31 cellular contexts compared by ENCODE assay signal in the genomic region with DNA sequence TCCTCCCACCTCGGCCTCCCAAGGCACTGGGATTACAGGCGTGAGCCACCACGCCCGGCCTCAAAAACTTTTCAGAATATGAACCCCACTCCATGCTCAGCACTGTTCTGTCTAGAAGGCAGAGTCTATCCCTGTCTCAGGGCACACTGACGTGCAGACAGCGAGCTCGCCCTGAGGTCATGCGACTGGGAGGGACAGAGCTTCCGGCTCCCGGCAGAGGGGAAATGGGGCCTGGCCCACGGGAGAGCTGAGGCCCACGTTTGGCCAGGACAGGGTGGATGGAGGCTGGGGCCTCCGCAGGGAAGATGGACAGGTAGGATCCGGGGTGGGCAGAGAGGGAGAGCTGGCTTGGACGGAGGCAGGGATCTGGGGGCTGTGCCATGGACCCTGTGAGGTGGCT. TPM values are rescaled to one million over a fixed set of nuclear protein-coding genes. Genes with fewer than 3 reads are reported as not detected.
DNase-seq lines count a peak whose midpoint lies in the region; ATAC-seq and TF ChIP-seq lines count a peak whose summit lies in the region.
"Had no signal": no experiment of that assay in that cellular context is flagged by ENCODE, and none has a peak within 500 bp of the region (broad histone marks: within the 10 kb centered on the region; RNA-seq: fewer than 3 reads in every experiment).

No MANE protein-coding gene starts in this region.

- ATAC-seq in right cardiac atrium: peak; percentile 19 to 24
- no peak for ATAC-seq in Panc1
- ATAC-seq in lower lobe of right lung: peak; percentile 21 to 44
- no peak for ATAC-seq in HG03280 (IDR thresholded peaks at IDR 0.05; ENCODE audit: unreplicated experiment)
- ATAC-seq in HG02981 (IDR thresholded peaks at IDR 0.05; ENCODE audit: unreplicated experiment): no peak
- ATAC-seq: activated CD8-positive, alpha-beta memory T cell treated with anti-CD3 and anti-CD28 coated beads, Interleukin-2, amount 10 ng/mL, durations not matched to agents 7 days and 5 days; CD8-positive, alpha-beta T cell; psoas muscle had no signal

- H3K27me3 ChIP-seq in right cardiac atrium (ENCODE audit: control insufficient read depth, insufficient read depth): no peaks in the 10 kb centered on the region
- H3K27me3 ChIP-seq in Panc1 (ENCODE audit: control insufficient read depth, insufficient read depth, low read length): no peaks in the 10 kb centered on the region
- peaks cover 37% of the 10 kb centered on the region for H3K27me3 ChIP-seq in lower lobe of right lung (ENCODE audit: low read depth)

- no peak overlapping the region for H3K4me3 ChIP-seq in right cardiac atrium (ENCODE audit: low read length)
- H3K4me3 ChIP-seq in Panc1 (ENCODE audit: low read depth in 2 of 2, low read length in 2 of 2): no peak overlapping the region
- no peak overlapping the region for H3K4me3 ChIP-seq in lower lobe of right lung
- H3K4me3 ChIP-seq: lung, psoas muscle, thoracic aorta had no signal

- H3K27ac ChIP-seq in right cardiac atrium (ENCODE audit: low read length) (no peak overlapping the region), Panc1 (ENCODE audit: low read length) (peak overlapping the region; percentile 66; the same call in 1 of the 2 replicates), lower lobe of right lung (no peak overlapping the region)
- H3K27ac ChIP-seq: psoas muscle, thoracic aorta had no signal

- BruUV-seq in Panc1 (replicated peaks; lab: Mats Ljungman, UMichigan): no TSS peak

- DNase-seq in right cardiac atrium (peak in 1 of 3 donors; percentile 54), cardiac septum (ENCODE audit: low spot score) (no peak), Panc1 (ENCODE audit: low read depth, low spot score) (no peak), lower lobe of right lung (no peak), retina (no peak)
- no peak for DNase-seq in activated CD4-positive, alpha-beta T cell treated with anti-CD3 and anti-CD28 coated beads for 4 hours
- DNase-seq: activated B cell treated with CpG ODN at 0.5 μM for 24 hours; activated CD8-positive, alpha-beta memory T cell treated with anti-CD3 and anti-CD28 coated beads, Interleukin-2, amount 10 ng/mL, durations not matched to agents 7 days and 5 days; activated naive CD4-positive, alpha-beta T cell treated with Interleukin-2 at 50 U/mL for 16 hours; activated T-cell treated with anti-CD3 and anti-CD28 coated beads, Interleukin-2, amount 50 U/mL, for 72 hours; AML-193; CD8-positive, alpha-beta T cell; effector CD4-positive, alpha-beta T cell; glutamatergic neuron; kidney; NCI-H1417; NCI-H2081 treated with DMSO at 0.1 percent for 48 hours; NCI-H226; NCI-H748 treated with DMSO at 0.1 percent for 48 hours; nucleus accumbens; psoas muscle; Right ventricle myocardium superior; SW 1271; T1000 had no signal

- TF ChIP-seq CTCF in Panc1 (IDR thresholded peaks at IDR 0.05) (no peak), lower lobe of right lung (IDR thresholded peaks at IDR 0.05) (no peak)

- CTCF ChIA-PET in Panc1 (lab: Charles Lee): no interaction called here

- H3K4me1 ChIP-seq in right cardiac atrium (ENCODE audit: control insufficient read depth, insufficient read depth, low read length): no peaks in the 10 kb centered on the region
- peaks cover 10% of the 10 kb centered on the region for H3K4me1 ChIP-seq in Panc1 (ENCODE audit: control insufficient read depth, insufficient read depth, low read length)
- H3K4me1 ChIP-seq in lower lobe of right lung: peaks cover 24% of the 10 kb centered on the region
- H3K4me1 ChIP-seq: psoas muscle had no signal

- intact Hi-C loops in right cardiac atrium (cut with DNase I) (no loop called here), cardiac septum (cut with DNase I) (no loop called here), Panc1 (cut with micrococcal nuclease; ENCODE audit: unreplicated experiment) (no loop called here), lower lobe of right lung (cut with DNase I) (no loop called here)

- H3K36me3 ChIP-seq in Panc1 (ENCODE audit: control insufficient read depth, insufficient read depth, low read length) (no peaks in the 10 kb centered on the region), lower lobe of right lung (no peaks in the 10 kb centered on the region)
- H3K36me3 ChIP-seq: thoracic aorta had no signal

- H3K9me3 ChIP-seq in right cardiac atrium (ENCODE audit: control insufficient read depth, low read length): no peaks in the 10 kb centered on the region
- no peaks in the 10 kb centered on the region for H3K9me3 ChIP-seq in Panc1 (ENCODE audit: control insufficient read depth, insufficient read depth, low read depth, low read length)
- no peaks in the 10 kb centered on the region for H3K9me3 ChIP-seq in lower lobe of right lung
- H3K9me3 ChIP-seq: psoas muscle, thoracic aorta had no signal

- in situ Hi-C loops in Panc1 (cut with HindIII; ENCODE audit: low pct_unique_long_range_greater_than_20kb, low sequenced_read_pairs): no loop called here

- 69% methylated on average over 15 of the region's 15 CpGs for WGBS in right cardiac atrium

- POLR2A ChIA-PET in Panc1 (lab: Charles Lee): no interaction called here

RNA-seq across cellular contexts. Expression of gene AZU1, which starts 2.8 kb away (rescaled TPM):
- total RNA-seq in right cardiac atrium: not detected
- 0.11 TPM for polyA plus RNA-seq in right cardiac atrium
- 1.1 TPM for total RNA-seq in cardiac septum
- total RNA-seq in Panc1 (2021; ENCODE audit: unreplicated experiment): 5.8 TPM
- polyA plus RNA-seq in Panc1 (2012; ENCODE audit: insufficient read length): 5.9 TPM
- 1.7 TPM for total RNA-seq in lower lobe of right lung
- total RNA-seq: activated CD8-positive, alpha-beta memory T cell treated with anti-CD3 and anti-CD28 coated beads, Interleukin-2, amount 10 ng/mL, durations not matched to agents 7 days and 5 days; activated T-cell treated with anti-CD3 and anti-CD28 coated beads, Interleukin-2, amount 50 U/mL, for 72 hours; epithelial cell of proximal tubule; Right ventricle myocardium superior had no signal
- polyA plus RNA-seq: psoas muscle had no signal

RNA-seq across cellular contexts. Expression of gene PLPPR3, which starts 3.1 kb away (rescaled TPM):
- total RNA-seq in right cardiac atrium: not detected
- polyA plus RNA-seq in right cardiac atrium: 0.05 TPM
- not detected for total RNA-seq in cardiac septum
- total RNA-seq in Panc1 (2021; ENCODE audit: unreplicated experiment): 63.7 TPM
- polyA plus RNA-seq in Panc1 (2012; ENCODE audit: insufficient read length): 123 TPM
- total RNA-seq in lower lobe of right lung: 2.1 TPM
- total RNA-seq: activated B cell treated with CpG ODN at 0.5 μM for 24 hours; activated CD8-positive, alpha-beta memory T cell treated with anti-CD3 and anti-CD28 coated beads, Interleukin-2, amount 10 ng/mL, durations not matched to agents 7 days and 5 days; activated T-cell treated with anti-CD3 and anti-CD28 coated beads, Interleukin-2, amount 50 U/mL, for 72 hours; CD8-positive, alpha-beta T cell; kidney; psoas muscle; Right ventricle myocardium superior; thoracic aorta had no signal
- polyA plus RNA-seq: psoas muscle had no signal

RNA-seq across cellular contexts. Expression of gene PRTN3, which starts 15.9 kb away (rescaled TPM):
- total RNA-seq in right cardiac atrium: not detected
- not detected for polyA plus RNA-seq in right cardiac atrium
- total RNA-seq in cardiac septum: 0.62 TPM
- 1.5 TPM for total RNA-seq in Panc1 (2021; ENCODE audit: unreplicated experiment)
- polyA plus RNA-seq in Panc1 (2012; ENCODE audit: insufficient read length): 2.6 TPM
- total RNA-seq in lower lobe of right lung: not detected
- total RNA-seq: activated B cell treated with CpG ODN at 0.5 μM for 24 hours; activated CD8-positive, alpha-beta memory T cell treated with anti-CD3 and anti-CD28 coated beads, Interleukin-2, amount 10 ng/mL, durations not matched to agents 7 days and 5 days; activated T-cell treated with anti-CD3 and anti-CD28 coated beads, Interleukin-2, amount 50 U/mL, for 72 hours; CD8-positive, alpha-beta T cell; chondrocyte; epithelial cell of proximal tubule; kidney; Right ventricle myocardium superior; thoracic aorta had no signal

RNA-seq across cellular contexts. Expression of gene ELANE, which starts 27.2 kb away (rescaled TPM):
- total RNA-seq in right cardiac atrium (1 to 10 TPM in 3 of 4 donors, under 1 TPM in 1; 0.85 to 2.6 (median 1.9) TPM), cardiac septum (0.54 TPM), Panc1 (2021; ENCODE audit: unreplicated experiment) (0.57 TPM), lower lobe of right lung (0.97 TPM)
- 3.4 TPM for polyA plus RNA-seq in right cardiac atrium
- 0.40 TPM for polyA plus RNA-seq in Panc1 (2012; ENCODE audit: insufficient read length)
- total RNA-seq: activated B cell treated with CpG ODN at 0.5 μM for 24 hours; activated CD8-positive, alpha-beta memory T cell treated with anti-CD3 and anti-CD28 coated beads, Interleukin-2, amount 10 ng/mL, durations not matched to agents 7 days and 5 days; activated T-cell treated with anti-CD3 and anti-CD28 coated beads, Interleukin-2, amount 50 U/mL, for 72 hours; CD8-positive, alpha-beta T cell; chondrocyte; epithelial cell of proximal tubule; H1 had no signal
- polyA plus RNA-seq: H1 had no signal

RNA-seq across cellular contexts. Expression of gene PTBP1, which starts 27.6 kb away (rescaled TPM):
- 100 to 1,000 TPM in 1 of 4 donors, 10 to 100 TPM in 3; 67.5 to 119 (median 82.3) TPM for total RNA-seq in right cardiac atrium
- polyA plus RNA-seq in right cardiac atrium: 42.9 TPM
- total RNA-seq in cardiac septum: 76.9 TPM
- 515 TPM for total RNA-seq in Panc1 (2021; ENCODE audit: unreplicated experiment)
- 590 TPM for polyA plus RNA-seq in Panc1 (2012; ENCODE audit: insufficient read length)
- total RNA-seq in lower lobe of right lung: 254 TPM

Comparison
In these comparisons a context has a peak if more than half of its experiments do, and no peak if none do; other contexts are left out.
1. ATAC-seq: peak in right cardiac atrium (2 of 2) and lower lobe of right lung (2 of 2); none in Panc1 (single experiment), HG03280 (single experiment) and HG02981 (single experiment).
2. RNA of gene PLPPR3, which starts 3.1 kb away (total RNA-seq): 63.7 TPM in Panc1 (single experiment); 2.1 TPM in lower lobe of right lung (single experiment), not detected in right cardiac atrium and not detected in cardiac septum (single experiment); every median in the first group is over 10 times any median in the second.